Comparison of ENCODE assay signal across 22 cellular contexts in the genomic region with DNA sequence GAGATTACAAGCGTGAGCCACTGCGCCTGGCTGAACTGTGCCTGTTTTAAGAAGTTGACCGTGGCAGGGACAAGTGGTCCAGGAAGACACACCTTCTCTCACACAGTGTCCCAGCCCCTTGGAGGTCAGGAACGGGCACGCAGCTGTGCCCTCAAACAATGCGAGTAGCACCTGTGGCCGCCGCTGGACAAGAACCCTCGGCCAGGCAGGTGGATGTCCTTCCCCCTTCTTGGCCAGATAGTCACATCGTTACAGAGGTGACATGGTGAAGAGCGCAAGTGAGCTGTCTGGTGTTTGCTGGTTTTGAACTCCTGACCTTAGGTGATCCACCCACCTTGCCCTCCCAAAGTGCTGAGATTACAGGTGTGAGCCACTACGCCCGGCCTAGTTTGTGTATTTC.
"Had no signal": no experiment of that assay in that cellular context is flagged by ENCODE, and none has a peak within 500 bp of the region (broad histone marks: within the 10 kb centered on the region; RNA-seq: fewer than 3 reads in every experiment).

No MANE protein-coding gene starts in this region.

- H3K27me3 Mint-ChIP-seq: activated naive CD4-positive, alpha-beta T cell treated with anti-CD3 and anti-CD28 coated beads, Interleukin-2, amount 10 ng/mL, durations not matched to agents 7 days and 5 days; activated naive CD8-positive, alpha-beta T cell treated with anti-CD3 and anti-CD28 coated beads, Interleukin-2, amount 10 ng/mL, durations not matched to agents 7 days and 5 days; dendritic cell treated with granulocyte-macrophage colony-stimulating factor and Interleukin-4, amounts not matched to agents 40 ng/mL and 50 ng/mL, for 4 days; natural killer cell treated with Interleukin-12 subunit alpha and Interleukin-12 subunit beta and Interleukin-15 and Interleukin-18, amount 100 ng/mL, for 72 hours; T-helper 17 cell had no signal

- DNase-seq: activated CD8-positive, alpha-beta T cell treated with anti-CD3 and anti-CD28 coated beads, Interleukin-2, amount 10 ng/mL, durations not matched to agents 7 days and 5 days; activated gamma-delta T cell; activated naive CD4-positive, alpha-beta T cell treated with anti-CD3 and anti-CD28 coated beads, Interleukin-2, amount 10 ng/mL, durations not matched to agents 7 days and 5 days; activated naive CD8-positive, alpha-beta T cell treated with anti-CD3 and anti-CD28 coated beads, Interleukin-2, amount 10 ng/mL, durations not matched to agents 7 days and 5 days; brain microvascular endothelial cell; caudate nucleus; endodermal cell; foreskin fibroblast; heart left ventricle; hypothalamus; stimulated activated CD4-positive, alpha-beta T cell treated with anti-CD3 and anti-CD28 coated beads, Interleukin-2, amount 100 ng/mL, for 48 hours; stimulated activated naive CD4-positive, alpha-beta T cell treated with Interleukin-2 at 50 U/mL for 16 hours; T-helper 17 cell; T1000 had no signal

- FAIRE-seq: astrocyte had no signal

- H3K4me3 Mint-ChIP-seq: activated CD8-positive, alpha-beta T cell treated with anti-CD3 and anti-CD28 coated beads, Interleukin-2, amount 10 ng/mL, durations not matched to agents 7 days and 5 days; activated naive CD4-positive, alpha-beta T cell treated with anti-CD3 and anti-CD28 coated beads, Interleukin-2, amount 10 ng/mL, durations not matched to agents 7 days and 5 days; activated naive CD8-positive, alpha-beta T cell treated with anti-CD3 and anti-CD28 coated beads, Interleukin-2, amount 10 ng/mL, durations not matched to agents 7 days and 5 days; dendritic cell treated with granulocyte-macrophage colony-stimulating factor and Interleukin-4, amounts not matched to agents 40 ng/mL and 50 ng/mL, for 4 days; endodermal cell; immature natural killer cell; natural killer cell treated with Interleukin-12 subunit alpha and Interleukin-12 subunit beta and Interleukin-15 and Interleukin-18, amount 100 ng/mL, for 72 hours; T-helper 17 cell had no signal

- H3K9me3 Mint-ChIP-seq: activated naive CD4-positive, alpha-beta T cell treated with anti-CD3 and anti-CD28 coated beads, Interleukin-2, amount 10 ng/mL, durations not matched to agents 7 days and 5 days; activated naive CD8-positive, alpha-beta T cell treated with anti-CD3 and anti-CD28 coated beads, Interleukin-2, amount 10 ng/mL, durations not matched to agents 7 days and 5 days; dendritic cell treated with granulocyte-macrophage colony-stimulating factor and Interleukin-4, amounts not matched to agents 40 ng/mL and 50 ng/mL, for 4 days; endodermal cell; immature natural killer cell; natural killer cell treated with Interleukin-12 subunit alpha and Interleukin-12 subunit beta and Interleukin-15 and Interleukin-18, amount 100 ng/mL, for 72 hours had no signal

- ATAC-seq: activated CD8-positive, alpha-beta T cell treated with anti-CD3 and anti-CD28 coated beads, Interleukin-2, amount 10 ng/mL, durations not matched to agents 7 days and 5 days; esophagus mucosa; heart left ventricle; left lobe of liver; mucosa of descending colon; natural killer cell treated with Interleukin-12 subunit alpha and Interleukin-12 subunit beta and Interleukin-15 and Interleukin-18, amount 100 ng/mL, for 72 hours; right cardiac atrium had no signal

- H3K4me1 Mint-ChIP-seq: activated naive CD4-positive, alpha-beta T cell treated with anti-CD3 and anti-CD28 coated beads, Interleukin-2, amount 10 ng/mL, durations not matched to agents 7 days and 5 days; activated naive CD8-positive, alpha-beta T cell treated with anti-CD3 and anti-CD28 coated beads, Interleukin-2, amount 10 ng/mL, durations not matched to agents 7 days and 5 days; endodermal cell; T-helper 17 cell had no signal

- H3K27ac Mint-ChIP-seq: activated naive CD4-positive, alpha-beta T cell treated with anti-CD3 and anti-CD28 coated beads, Interleukin-2, amount 10 ng/mL, durations not matched to agents 7 days and 5 days; activated naive CD8-positive, alpha-beta T cell treated with anti-CD3 and anti-CD28 coated beads, Interleukin-2, amount 10 ng/mL, durations not matched to agents 7 days and 5 days; dendritic cell treated with granulocyte-macrophage colony-stimulating factor and Interleukin-4, amounts not matched to agents 40 ng/mL and 50 ng/mL, for 4 days; natural killer cell treated with Interleukin-12 subunit alpha and Interleukin-12 subunit beta and Interleukin-15 and Interleukin-18, amount 100 ng/mL, for 72 hours had no signal
